ENCODE assay signal across 11 cellular contexts in genomic region chr19:41426116-41426841, GRCh38. TPM values are rescaled to one million over a fixed set of nuclear protein-coding genes. Genes with fewer than 3 reads are reported as not detected.
DNase-seq lines count a peak whose midpoint lies in the region; ATAC-seq and TF ChIP-seq lines count a peak whose summit lies in the region.
"Had no signal": no experiment of that assay in that cellular context is flagged by ENCODE, and none has a peak within 500 bp of the region (broad histone marks: within the 10 kb centered on the region; RNA-seq: fewer than 3 reads in every experiment).

No MANE protein-coding gene starts in this region.

- H3K4me3 ChIP-seq in AG04450 (ENCODE audit: low read depth, low read length) (peak overlapping the region; percentile 55), fibroblast of pulmonary artery (replicated peaks; ENCODE audit: low read depth, low read length) (peak overlapping the region; percentile 55), neural progenitor cell (no peak overlapping the region)

- no peaks in the 10 kb centered on the region for H4K20me1 ChIP-seq in neural progenitor cell (ENCODE audit: low read depth)

- H3K4me3 Mint-ChIP-seq in T-cell (peak overlapping the region in 2 of 3 donors; percentile 64 to 96), neural progenitor cell (peak overlapping the region; percentile 81)

- CTCF ChIA-PET in AG04450 (lab: Charles Lee) (interaction anchor here (0.9 to 1.9 kb wide), 3 partner anchors 23 to 167 kb away, joined by 3 to 11 read pairs (median 5); no protein-coding TSS in a partner anchor), T-cell (lab: Charles Lee) (interaction anchor here in 1 of 2 donors (1.3 kb wide), 1 partner anchor 63 kb away, joined by 7 read pairs; no protein-coding TSS in a partner anchor)

- DNase-seq in AG04450 (ENCODE audit: low read depth, low spot score) (no peak), T-cell (no peak), fibroblast of pulmonary artery (ENCODE audit: low read depth) (no peak), neural progenitor cell (ENCODE audit: low spot score) (no peak), NCI-H187 (lab: John Stamatoyannopoulos, UW) (no peak), T1000 (lab: John Stamatoyannopoulos, UW) (no peak)
- no peak for DNase-seq in activated effector memory CD4-positive, alpha-beta T cell treated with Interleukin-2 at 50 U/mL for 16 hours
- DNase-seq: DMS 273 treated with DMSO at 0.1 percent for 48 hours, kidney glomerular epithelial cell had no signal

- H3K9me3 ChIP-seq in AG04450 (ENCODE audit: control insufficient read depth, insufficient read depth, low read length) = no peaks in the 10 kb centered on the region; the same call in 1 of the 2 replicates
- H3K9me3 ChIP-seq in neural progenitor cell (ENCODE audit: low read depth) = no peaks in the 10 kb centered on the region

- POLR2A ChIA-PET in AG04450 (lab: Yijun Ruan, JAX) (interaction anchor here (2.1 kb wide), 1 partner anchor 13 kb away, joined by 7 read pairs; the partner anchor contains the start of gene DMAC2), T-cell (lab: Charles Lee) (no interaction called here)

- peak overlapping the region; percentile 81 for H3K4me2 ChIP-seq in neural progenitor cell

- ATAC-seq in T-cell (replicated peaks in 1 of 4) = no peak
- ATAC-seq in HG02840 (IDR thresholded peaks at IDR 0.05; ENCODE audit: low FRiP score, unreplicated experiment) = no peak

- H3K27me3 Mint-ChIP-seq in T-cell (no peaks in the 10 kb centered on the region), neural progenitor cell (ENCODE audit: insufficient read depth, low read depth) (peaks cover 2% of the 10 kb centered on the region)

- H3K27ac ChIP-seq in AG04450 (ENCODE audit: low read depth, low read length) (no peak overlapping the region), neural progenitor cell (no peak overlapping the region)

- no peaks in the 10 kb centered on the region for H3K79me2 ChIP-seq in neural progenitor cell (ENCODE audit: low read depth)

- H3K36me3 ChIP-seq in neural progenitor cell = no peaks in the 10 kb centered on the region

- H3K4me1 ChIP-seq in neural progenitor cell = peaks cover 10% of the 10 kb centered on the region

- H3K27me3 ChIP-seq in AG04450 (ENCODE audit: control insufficient read depth, insufficient read depth, low read length) (no peaks in the 10 kb centered on the region), neural progenitor cell (no peaks in the 10 kb centered on the region)

- H3K4me1 Mint-ChIP-seq in T-cell (peaks cover 23 to 35% (median 30%) of the 10 kb centered on the region in 3 donors), neural progenitor cell (peaks cover 15% of the 10 kb centered on the region)

- peak overlapping the region; percentile 81 for H3K9ac ChIP-seq in neural progenitor cell

- H3K9me3 Mint-ChIP-seq in T-cell = no peaks in the 10 kb centered on the region
- H3K9me3 Mint-ChIP-seq in neural progenitor cell = no peaks in the 10 kb centered on the region

- peak overlapping the region; percentile 55 to 95 for H3K27ac Mint-ChIP-seq in T-cell
- peak overlapping the region; percentile 17 for H3K27ac Mint-ChIP-seq in neural progenitor cell

- H3F3A ChIP-seq in neural progenitor cell (ENCODE audit: low read depth) = peaks cover 4% of the 10 kb centered on the region

- peaks cover 16% of the 10 kb centered on the region for H3K36me3 Mint-ChIP-seq in T-cell
- peaks cover 5% of the 10 kb centered on the region for H3K36me3 Mint-ChIP-seq in neural progenitor cell

- H2AFZ ChIP-seq in neural progenitor cell (replicated peaks) = no peak overlapping the region

- TF ChIP-seq CTCF in AG04450 (IDR thresholded peaks at IDR 0.05; ENCODE audit: low read depth, low read length) = no peak
- TF ChIP-seq CTCF in fibroblast of pulmonary artery (IDR thresholded peaks at IDR 0.05; ENCODE audit: low read length, missing control alignments) = no peak
- TF ChIP-seq CTCF in neural progenitor cell (IDR thresholded peaks at IDR 0.05) = no peak

RNA-seq across cellular contexts. Expression of gene B3GNT8, which starts 0.9 kb away (rescaled TPM):
- polyA plus RNA-seq in AG04450 (2011; rRNA removed) = 0.14 and 0.29 TPM in 2 replicates
- 0.43 TPM in 1 of 2 replicates, not detected in the other for polyA minus RNA-seq in AG04450 (2011; rRNA and poly(A)+ RNA removed)
- total RNA-seq in T-cell (1 to 10 TPM in 4 of 5 donors, under 1 TPM in 1; 0.76 to 5.0 (median 1.3) TPM), neural progenitor cell (ENCODE audit: low replicate concordance) (1.3 TPM in 1 of 2 replicates, not detected in the other)

RNA-seq across cellular contexts. Expression of gene DMAC2, which starts 13.4 kb away (rescaled TPM):
- 58.2 and 64.7 TPM in 2 replicates for polyA plus RNA-seq in AG04450 (2011; rRNA removed)
- polyA minus RNA-seq in AG04450 (2011; rRNA and poly(A)+ RNA removed) = 38.9 and 49.6 TPM in 2 replicates
- total RNA-seq in T-cell = 10 to 100 TPM; 19.5 to 33.9 (median 24.7) TPM
- 39.8 and 89.4 TPM in 2 replicates for total RNA-seq in neural progenitor cell (ENCODE audit: low replicate concordance)

RNA-seq across cellular contexts. Expression of gene ERICH4, which starts 16.7 kb away (rescaled TPM):
- not detected in 2 replicates for polyA plus RNA-seq in AG04450 (2011; rRNA removed)
- polyA minus RNA-seq in AG04450 (2011; rRNA and poly(A)+ RNA removed) = not detected in 2 replicates
- total RNA-seq in T-cell (under 1 TPM in 2 of 5 donors, not detected in 3; 0.29 to 0.55 TPM), neural progenitor cell (ENCODE audit: low replicate concordance) (not detected in 2 replicates)
- total RNA-seq: T-helper 1 cell treated with Interleukin-12 subunit alpha and Interleukin-12 subunit beta and Interleukin-4 antibody, amounts not matched to agents 30 ng/mL and 1 ng/mL, for 36 hours had no signal

RNA-seq across cellular contexts. Expression of gene BCKDHA, which starts 28.7 kb away (rescaled TPM):
- 10.8 and 15.3 TPM in 2 replicates for polyA plus RNA-seq in AG04450 (2011; rRNA removed)
- polyA minus RNA-seq in AG04450 (2011; rRNA and poly(A)+ RNA removed) = 2.2 and 5.1 TPM in 2 replicates
- total RNA-seq in T-cell (10 to 100 TPM; 13.0 to 28.6 (median 27.0) TPM), neural progenitor cell (ENCODE audit: low replicate concordance) (25.7 and 62.8 TPM in 2 replicates)

RNA-seq across cellular contexts. Expression of gene EXOSC5, which starts 29.1 kb away (rescaled TPM):
- 7.8 and 11.7 TPM in 2 replicates for polyA plus RNA-seq in AG04450 (2011; rRNA removed)
- polyA minus RNA-seq in AG04450 (2011; rRNA and poly(A)+ RNA removed) = 2.3 and 3.8 TPM in 2 replicates
- total RNA-seq in T-cell (10 to 100 TPM; 12.4 to 32.8 (median 27.1) TPM), neural progenitor cell (ENCODE audit: low replicate concordance) (10.3 and 26.0 TPM in 2 replicates)
